ENCODE assay signal across 20 cellular contexts in the genomic region with DNA sequence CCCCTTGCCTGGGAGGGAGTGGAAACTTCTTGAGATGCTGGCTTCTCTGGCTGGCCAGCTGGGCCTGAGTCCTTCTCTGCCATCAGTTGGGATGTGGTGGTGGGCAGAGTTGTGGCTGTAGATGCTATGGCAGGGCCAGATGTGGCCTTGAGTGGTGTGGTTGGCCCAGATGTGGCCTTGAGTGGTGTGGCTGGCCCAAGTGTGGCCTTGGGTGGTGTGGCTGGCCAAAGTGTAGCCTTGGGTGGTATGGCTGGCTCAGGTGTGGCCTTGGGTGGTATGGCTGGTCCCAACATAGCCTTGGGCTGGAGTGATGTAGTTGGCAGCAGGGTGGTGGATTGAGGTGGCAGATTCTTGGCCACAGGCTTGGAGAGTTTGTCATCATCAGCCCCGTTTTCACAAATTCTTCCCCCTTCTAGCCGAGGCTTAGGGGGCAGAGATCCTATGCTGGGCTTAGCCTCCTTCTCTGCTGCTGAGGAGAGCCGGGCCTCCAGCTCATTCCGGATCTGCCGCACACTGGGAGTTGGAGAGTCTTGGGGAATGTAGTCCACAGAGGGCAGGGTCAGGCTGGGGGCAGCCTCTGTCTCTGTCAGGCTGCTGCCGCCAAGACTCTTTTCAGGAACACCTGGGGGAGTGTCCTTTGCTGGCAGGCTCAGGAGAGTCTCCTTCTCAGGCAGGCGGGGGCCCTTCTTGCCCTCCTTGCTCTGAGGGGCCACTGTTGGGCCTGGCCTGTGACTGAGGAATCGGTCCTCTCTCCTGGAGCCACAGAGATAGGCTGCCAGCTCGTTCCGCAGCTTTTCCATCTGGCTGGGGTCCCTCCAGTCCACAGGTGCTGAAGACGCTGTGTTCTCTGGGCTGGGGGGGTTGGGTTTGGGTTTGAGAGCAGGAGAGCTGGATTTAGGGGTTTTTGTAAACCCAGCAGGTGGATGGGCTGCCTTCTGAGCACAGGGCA. TPM values are rescaled to one million over a fixed set of nuclear protein-coding genes. Genes with fewer than 3 reads are reported as not detected.
DNase-seq lines count a peak whose midpoint lies in the region; ATAC-seq and TF ChIP-seq lines count a peak whose summit lies in the region.
"Had no signal": no experiment of that assay in that cellular context is flagged by ENCODE, and none has a peak within 500 bp of the region (broad histone marks: within the 10 kb centered on the region; RNA-seq: fewer than 3 reads in every experiment).

No MANE protein-coding gene starts in this region.

- H3K36me3 ChIP-seq in breast epithelium (no peaks in the 10 kb centered on the region), testis (ENCODE audit: low read depth, missing control alignments) (no peaks in the 10 kb centered on the region), suprapubic skin (peaks cover 32% of the 10 kb centered on the region)
- H3K36me3 ChIP-seq: BLaER1, right atrium auricular region had no signal

- POLR2A ChIA-PET in MCF 10A (lab: Yijun Ruan, JAX) (interaction anchor here (0.5 kb wide), 1 partner anchor 10 kb away, joined by 4 read pairs; no protein-coding TSS in a partner anchor), T-cell (lab: Charles Lee) (interaction anchor here in 1 of 2 donors (0.6 kb wide), 1 partner anchor 19 kb away, joined by 5 read pairs; no protein-coding TSS in a partner anchor)

- TF ChIP-seq CTCF in MCF 10A (IDR thresholded peaks at IDR 0.05; ENCODE audit: unreplicated experiment): no peak
- no peak for TF ChIP-seq CTCF in breast epithelium (IDR thresholded peaks at IDR 0.05)
- TF ChIP-seq CTCF in testis (IDR thresholded peaks at IDR 0.05): no peak
- TF ChIP-seq CTCF in suprapubic skin (IDR thresholded peaks at IDR 0.05): no peak

- TF ChIP-seq EP300 in suprapubic skin (IDR thresholded peaks at IDR 0.05): no peak

- H3K4me1 Mint-ChIP-seq in MCF 10A (ENCODE audit: insufficient read depth, unreplicated experiment) (peaks cover 5% of the 10 kb centered on the region), T-cell (peaks cover 0 to 8% (median 7%) of the 10 kb centered on the region in 3 donors)

- H3K36me3 Mint-ChIP-seq in MCF 10A (ENCODE audit: insufficient read depth, unreplicated experiment): peaks cover 14% of the 10 kb centered on the region
- no peaks in the 10 kb centered on the region for H3K36me3 Mint-ChIP-seq in T-cell

- TSS peak; percentile 23 for BruUV-seq in MCF 10A (replicated peaks; lab: Mats Ljungman, UMichigan)

- ATAC-seq in T-cell (replicated peaks in 1 of 4): no peak
- ATAC-seq: left lobe of liver had no signal

- intact Hi-C loops in MCF 10A (cut with micrococcal nuclease): no loop called here
- intact Hi-C loops in breast epithelium (cut with DNase I; ENCODE audit: low total_unique reads): no loop called here
- intact Hi-C loops in testis (cut with DNase I; ENCODE audit: low total_unique reads): no loop called here

- H3K27ac ChIP-seq in breast epithelium (no peak overlapping the region), testis (peak overlapping the region in 1 of 2 donors; percentile 82), suprapubic skin (no peak overlapping the region)
- H3K27ac ChIP-seq: BLaER1, right atrium auricular region had no signal

- H3K4me3 ChIP-seq in breast epithelium (no peak overlapping the region), testis (no peak overlapping the region), suprapubic skin (no peak overlapping the region)
- H3K4me3 ChIP-seq: right atrium auricular region had no signal

- CTCF ChIA-PET in MCF 10A (lab: Yijun Ruan, JAX) (interaction anchor here (0.8 to 1.2 kb wide), 2 partner anchors 10 to 11 kb away, joined by 3 read pairs; no protein-coding TSS in a partner anchor), T-cell (lab: Charles Lee) (no interaction called here)

- no peak overlapping the region for H3K4me3 Mint-ChIP-seq in MCF 10A (ENCODE audit: unreplicated experiment)
- peak overlapping the region in 2 of 3 donors; percentile 31 to 68 for H3K4me3 Mint-ChIP-seq in T-cell

- H3K4me1 ChIP-seq in breast epithelium: no peaks in the 10 kb centered on the region
- H3K4me1 ChIP-seq in testis: peaks cover 12% of the 10 kb centered on the region
- peaks cover 48% of the 10 kb centered on the region for H3K4me1 ChIP-seq in suprapubic skin

- H3K9me3 ChIP-seq in breast epithelium (no peaks in the 10 kb centered on the region), testis (no peaks in the 10 kb centered on the region), suprapubic skin (no peaks in the 10 kb centered on the region)
- H3K9me3 ChIP-seq: BLaER1 had no signal

- H3K27me3 ChIP-seq in breast epithelium: no peaks in the 10 kb centered on the region
- no peaks in the 10 kb centered on the region for H3K27me3 ChIP-seq in testis
- no peaks in the 10 kb centered on the region for H3K27me3 ChIP-seq in suprapubic skin
- H3K27me3 ChIP-seq: right atrium auricular region had no signal

- DNase-seq in MCF 10A (ENCODE audit: unreplicated experiment) (no peak), breast epithelium (ENCODE audit: low spot score in 2 of 2) (no peak), T-cell (no peak), left kidney (ENCODE audit: low read depth, low spot score) (peak; percentile 87), testis (peak; percentile 69), suprapubic skin (ENCODE audit: low spot score in 2 of 2) (no peak), glomerular visceral epithelial cell (ENCODE audit: extremely low spot score) (no peak), H4 (ENCODE audit: low spot score) (no peak)
- DNase-seq: activated CD4-positive, alpha-beta T cell treated with anti-CD3 and anti-CD28 coated beads, Interleukin-2, amount 50 U/mL, for 4 hours; activated naive CD4-positive, alpha-beta T cell treated with Interleukin-2 at 50 U/mL for 16 hours; effector CD8-positive, alpha-beta T cell; MV-4-11; NCI-H187 treated with DMSO at 0.1 percent for 48 hours; NCI-H2227 treated with DMSO at 0.1 percent for 48 hours; stimulated activated CD4-positive, alpha-beta T cell treated with anti-CD3 and anti-CD28 coated beads, Interleukin-12 subunit alpha, Interleukin-12 subunit beta, amount 100 ng/mL, for 4 hours had no signal

- H3K27me3 Mint-ChIP-seq in MCF 10A (ENCODE audit: insufficient read depth, unreplicated experiment) (no peaks in the 10 kb centered on the region), T-cell (no peaks in the 10 kb centered on the region)

- H3K27ac Mint-ChIP-seq in MCF 10A (ENCODE audit: low read depth, unreplicated experiment) (no peak overlapping the region), T-cell (no peak overlapping the region)

- WGBS in testis, 2 donors: 65% methylated on average over 11 of the region's 11 CpGs; no CpG with 5 or more reads in 1 of the 2 donors
- WGBS in suprapubic skin: 86% methylated on average over 4 of the region's 11 CpGs

- TF ChIP-seq POLR2A in breast epithelium (IDR thresholded peaks at IDR 0.05): no peak
- TF ChIP-seq POLR2A in testis (IDR thresholded peaks at IDR 0.05): no peak
- TF ChIP-seq POLR2A in suprapubic skin (IDR thresholded peaks at IDR 0.05): no peak

- H3K9me3 Mint-ChIP-seq in MCF 10A (ENCODE audit: unreplicated experiment) (no peaks in the 10 kb centered on the region), T-cell (no peaks in the 10 kb centered on the region)

RNA-seq across cellular contexts. Expression of gene C6orf132, which starts 36.4 kb away (rescaled TPM):
- 19.5 and 31.9 TPM in 2 replicates for total RNA-seq in MCF 10A (2022)
- total RNA-seq in breast epithelium: 10 to 100 TPM in 2 of 3 donors, 1 to 10 TPM in 1; 4.2 to 20.2 (median 10.2) TPM
- total RNA-seq in T-cell: under 1 TPM in 4 of 5 donors, not detected in 1; 0.05 to 0.18 (median 0.08) TPM
- total RNA-seq in testis: 1 to 10 TPM; 1.1 to 1.3 TPM
- polyA plus RNA-seq in testis (ENCODE audit: insufficient read depth, low read depth, low replicate concordance): 2.0 TPM
- 100 to 1,000 TPM; 112 to 150 (median 122) TPM for total RNA-seq in suprapubic skin
- not detected in 2 replicates for total RNA-seq in H4 (2014; rRNA removed; shearing (Covaris generic))
- total RNA-seq: mononuclear cell, SK-MEL-5 had no signal

RNA-seq across cellular contexts. Expression of gene TAF8, which starts 55.7 kb away (rescaled TPM):
- total RNA-seq in MCF 10A (2022): 23.8 and 25.8 TPM in 2 replicates
- 10 to 100 TPM; 15.7 to 25.4 (median 21.1) TPM for total RNA-seq in breast epithelium
- 10 to 100 TPM; 46.0 to 55.5 (median 47.6) TPM for total RNA-seq in T-cell
- total RNA-seq in testis: 10 to 100 TPM; 29.7 to 51.3 TPM
- 20.8 TPM for polyA plus RNA-seq in testis (ENCODE audit: insufficient read depth, low read depth, low replicate concordance)
- 10 to 100 TPM; 19.2 to 28.5 (median 26.4) TPM for total RNA-seq in suprapubic skin
- 27.8 and 30.4 TPM in 2 replicates for total RNA-seq in H4 (2014; rRNA removed; shearing (Covaris generic))

Comparison
In these comparisons a context has a peak if more than half of its experiments do, and no peak if none do; other contexts are left out.
1. DNase-seq: peak in left kidney (single experiment) and testis (single experiment); none in MCF 10A (single experiment), breast epithelium (0 of 2), T-cell (0 of 34), suprapubic skin (0 of 2), glomerular visceral epithelial cell (single experiment) and H4 (single experiment).